Comparison of ENCODE assay signal across 16 cellular contexts in genomic region chr7:1580422-1581030, GRCh38. TPM values are rescaled to one million over a fixed set of nuclear protein-coding genes. Genes with fewer than 3 reads are reported as not detected.
DNase-seq lines count a peak whose midpoint lies in the region; ATAC-seq, FAIRE-seq and TF ChIP-seq lines count a peak whose summit lies in the region.
"Had no signal": no experiment of that assay in that cellular context is flagged by ENCODE, and none has a peak within 500 bp of the region (broad histone marks: within the 10 kb centered on the region; RNA-seq: fewer than 3 reads in every experiment).

No MANE protein-coding gene starts in this region.

- H3K36me3 ChIP-seq in GM23338 (ENCODE audit: insufficient read depth) (no peaks in the 10 kb centered on the region), HEK293 (ENCODE audit: control insufficient read depth in 2 of 2, insufficient read depth in 1 of 2, low read length in 2 of 2) (no peaks in the 10 kb centered on the region), astrocyte (ENCODE audit: insufficient read depth, low read length) (no peaks in the 10 kb centered on the region)

- intact Hi-C loops in left ventricle myocardium superior (cut with micrococcal nuclease), result no loop called here

- H2AFZ ChIP-seq in GM23338 (0 out of 2 replicates have a peak overlapping the region, but pooled peaks have one; percentile 34), astrocyte (ENCODE audit: low read depth, low read length) (no peak overlapping the region)

- H3K27ac ChIP-seq in GM23338 (ENCODE audit: low read depth) (no peak overlapping the region), HEK293 (ENCODE audit: extremely low read depth, low read depth, low read length) (no peak overlapping the region), astrocyte (ENCODE audit: low read depth, low read length) (no peak overlapping the region)

- H3K4me2 ChIP-seq in GM23338 (0 out of 2 replicates have a peak overlapping the region, but pooled peaks have one; percentile 48), astrocyte (ENCODE audit: low read length) (no peak overlapping the region)
- H3K4me2 ChIP-seq: SK-N-SH had no signal

- H3K9ac ChIP-seq in astrocyte (ENCODE audit: low read length), result peak overlapping the region; percentile 26
- H3K9ac ChIP-seq: SK-N-SH had no signal

- CTCF ChIA-PET in HEK293 (lab: Yijun Ruan, JAX), result interaction anchor here (0.5 to 1.8 kb wide), 8 partner anchors 10 to 850 kb away, joined by 3 to 7 read pairs (median 3); no protein-coding TSS in a partner anchor

- H3K36me3 Mint-ChIP-seq in GM23338 (ENCODE audit: low read depth) (peaks cover 27% of the 10 kb centered on the region), astrocyte (ENCODE audit: low read depth, unreplicated experiment) (peaks cover 7% of the 10 kb centered on the region)
- H3K36me3 Mint-ChIP-seq in activated naive CD8-positive, alpha-beta T cell treated with anti-CD3 and anti-CD28 coated beads, Interleukin-2, amount 50 U/mL, for 24 hours (ENCODE audit: low read depth), result no peaks in the 10 kb centered on the region

- no peak overlapping the region; the same call in 2 of the 3 replicates for H3K4me3 Mint-ChIP-seq in GM23338
- H3K4me3 Mint-ChIP-seq in astrocyte (ENCODE audit: unreplicated experiment), result no peak overlapping the region
- no peak overlapping the region for H3K4me3 Mint-ChIP-seq in activated naive CD8-positive, alpha-beta T cell treated with anti-CD3 and anti-CD28 coated beads, Interleukin-2, amount 50 U/mL, for 24 hours

- POLR2A ChIA-PET in HEK293 (lab: Yijun Ruan, JAX), result no interaction called here

- no peaks in the 10 kb centered on the region for H3K9me3 ChIP-seq in HEK293 (ENCODE audit: control insufficient read depth, insufficient read depth, low read depth, low read length)
- no peaks in the 10 kb centered on the region for H3K9me3 ChIP-seq in astrocyte (ENCODE audit: insufficient read depth, low read depth, low read length)
- H3K9me3 ChIP-seq: SK-N-SH had no signal

- FAIRE-seq in astrocyte (lab: Jason Lieb, UNC), result no peak

- no peak overlapping the region for H3K27ac Mint-ChIP-seq in GM23338
- no peak overlapping the region for H3K27ac Mint-ChIP-seq in astrocyte (ENCODE audit: unreplicated experiment)
- H3K27ac Mint-ChIP-seq in activated naive CD8-positive, alpha-beta T cell treated with anti-CD3 and anti-CD28 coated beads, Interleukin-2, amount 50 U/mL, for 24 hours, result no peak overlapping the region

- TF ChIP-seq CTCF in GM23338 (conservative IDR thresholded peaks at IDR 0.05; ENCODE audit: low read depth in 2 of 2) (no peak), HEK293 (tag by site-specific recombination; IDR thresholded peaks at IDR 0.05) (no peak), astrocyte (IDR thresholded peaks at IDR 0.05; ENCODE audit: insufficient read depth, low read depth, low read length) (no peak)

- no peaks in the 10 kb centered on the region for H4K20me1 ChIP-seq in GM23338 (replicated peaks; ENCODE audit: insufficient read depth)
- H4K20me1 ChIP-seq in astrocyte (ENCODE audit: insufficient read depth, low read length), result no peaks in the 10 kb centered on the region

- H3K27me3 Mint-ChIP-seq in GM23338 (ENCODE audit: insufficient read depth, low read depth, poor library complexity) (peaks cover 20% of the 10 kb centered on the region), astrocyte (ENCODE audit: low read depth, unreplicated experiment) (peaks cover 16% of the 10 kb centered on the region)
- no peaks in the 10 kb centered on the region for H3K27me3 Mint-ChIP-seq in activated naive CD8-positive, alpha-beta T cell treated with anti-CD3 and anti-CD28 coated beads, Interleukin-2, amount 50 U/mL, for 24 hours
- H3K27me3 Mint-ChIP-seq: CD8-positive, alpha-beta memory T cell had no signal

- peaks cover 5% of the 10 kb centered on the region; the same call in 1 of the 2 replicates for H3F3A ChIP-seq in GM23338 (replicated peaks; ENCODE audit: low read depth)

- ATAC-seq in GM23338, result peak; percentile 7
- peak; percentile 78 for ATAC-seq in left ventricle myocardium superior
- ATAC-seq in GM18870 (IDR thresholded peaks at IDR 0.05; ENCODE audit: unreplicated experiment), result no peak
- ATAC-seq in activated naive CD8-positive, alpha-beta T cell treated with anti-CD3 and anti-CD28 coated beads, Interleukin-2, amount 50 U/mL, for 24 hours, result no peak

- peaks cover 17% of the 10 kb centered on the region for H3K4me1 ChIP-seq in GM23338 (ENCODE audit: insufficient read depth)
- no peaks in the 10 kb centered on the region for H3K4me1 ChIP-seq in HEK293 (ENCODE audit: control insufficient read depth, insufficient read depth, low read length)
- no peaks in the 10 kb centered on the region for H3K4me1 ChIP-seq in astrocyte (ENCODE audit: insufficient read depth, low read length)

- H3K4me3 ChIP-seq in GM23338 (no peak overlapping the region), HEK293 (ENCODE audit: low read depth, low read length) (no peak overlapping the region), astrocyte (ENCODE audit: insufficient read depth, low read depth, low read length) (no peak overlapping the region)

- H3K9me3 Mint-ChIP-seq in GM23338 (peaks cover 19% of the 10 kb centered on the region), astrocyte (ENCODE audit: unreplicated experiment) (peaks cover 2% of the 10 kb centered on the region)
- H3K9me3 Mint-ChIP-seq in activated naive CD8-positive, alpha-beta T cell treated with anti-CD3 and anti-CD28 coated beads, Interleukin-2, amount 50 U/mL, for 24 hours, result no peaks in the 10 kb centered on the region
- H3K9me3 Mint-ChIP-seq: CD8-positive, alpha-beta memory T cell had no signal

- H3K79me2 ChIP-seq in GM23338 (replicated peaks; ENCODE audit: insufficient read depth), result no peaks in the 10 kb centered on the region
- H3K79me2 ChIP-seq in astrocyte (ENCODE audit: insufficient read depth, low read length), result no peaks in the 10 kb centered on the region

- H3K4me1 Mint-ChIP-seq in GM23338, result peaks cover 36% of the 10 kb centered on the region
- H3K4me1 Mint-ChIP-seq in astrocyte (ENCODE audit: low read depth, unreplicated experiment), result no peaks in the 10 kb centered on the region
- H3K4me1 Mint-ChIP-seq in activated naive CD8-positive, alpha-beta T cell treated with anti-CD3 and anti-CD28 coated beads, Interleukin-2, amount 50 U/mL, for 24 hours, result peaks cover 7% of the 10 kb centered on the region

- no peaks in the 10 kb centered on the region for H3K27me3 ChIP-seq in GM23338 (ENCODE audit: insufficient read depth)
- peaks cover 1% of the 10 kb centered on the region for H3K27me3 ChIP-seq in astrocyte (ENCODE audit: insufficient read depth, low read length)

- no peak for DNase-seq in GM23338 (ENCODE audit: low spot score)
- no peak for DNase-seq in astrocyte (ENCODE audit: low read depth)
- peak; percentile 52 for DNase-seq in left ventricle myocardium superior
- no peak for DNase-seq in activated naive CD8-positive, alpha-beta T cell treated with anti-CD3 and anti-CD28 coated beads, Interleukin-2, amount 50 U/mL, for 24 hours
- no peak for DNase-seq in DMS 273 treated with DMSO at 0.1 percent for 48 hours (lab: John Stamatoyannopoulos, UW)
- DNase-seq in NCI-H2029 treated with DMSO at 0.1 percent for 48 hours (lab: John Stamatoyannopoulos, UW), result no peak
- DNase-seq: CD8-positive, alpha-beta memory T cell; EL; Kasumi-1; NCI-H1930; NCI-H510A treated with DMSO at 0.1 percent for 48 hours; SK-N-SH; T-helper 1 cell had no signal

- H3K9me2 ChIP-seq in GM23338 (ENCODE audit: insufficient read depth), result peaks cover 6% of the 10 kb centered on the region; the same call in 1 of the 2 replicates
- H3K9me2 ChIP-seq: SK-N-SH had no signal

TF ChIP-seq in GM23338, 12 proteins besides CTCF, POLR2A, EP300 and RAD21:
- no peak for TF ChIP-seq ZNF114 (CRISPR knock-in tag; IDR thresholded peaks at IDR 0.05)
- TF ChIP-seq CREB1 (CRISPR knock-in tag; IDR thresholded peaks at IDR 0.05; ENCODE audit: low read depth), result peak; percentile 34; the same call in 1 of the 2 replicates

TF ChIP-seq in HEK293, 187 proteins besides CTCF, POLR2A, EP300 and RAD21:
- TF ChIP-seq ZBTB44 (tag by site-specific recombination; IDR thresholded peaks at IDR 0.05) (no peak), ZIC2 (tag by site-specific recombination; IDR thresholded peaks at IDR 0.05) (0 out of 2 replicates have a peak, but pooled peaks have one; percentile 13), ZNF600 (tag by site-specific recombination; IDR thresholded peaks at IDR 0.05) (0 out of 2 replicates have a peak, but pooled peaks have one; percentile 9)

RNA-seq across cellular contexts. Expression of gene PSMG3, which starts 10.7 kb away (rescaled TPM):
- total RNA-seq in GM23338 (2014; rRNA removed; shearing (Covaris generic)), result 28.3 and 32.0 TPM in 2 replicates
- 84.8 and 93.6 TPM in 2 replicates for polyA plus RNA-seq in GM23338 (2016; fragmentation: Nextera tagmentation; extraction: Ambion mirVana)
- total RNA-seq in astrocyte (30.3 and 33.6 TPM in 2 replicates), left ventricle myocardium superior (11.8 TPM)

RNA-seq across cellular contexts. Expression of gene TMEM184A, which starts 24.5 kb away (rescaled TPM):
- 0.04 and 0.66 TPM in 2 replicates for total RNA-seq in GM23338 (2014; rRNA removed; shearing (Covaris generic))
- polyA plus RNA-seq in GM23338 (2016; fragmentation: Nextera tagmentation; extraction: Ambion mirVana), result 0.03 and 0.18 TPM in 2 replicates
- total RNA-seq in astrocyte, result 1.8 and 2.1 TPM in 2 replicates
- 0.22 TPM for total RNA-seq in left ventricle myocardium superior
- total RNA-seq: CD8-positive, alpha-beta memory T cell; RPMI7951 had no signal
- polyA plus RNA-seq: CD8-positive, alpha-beta memory T cell had no signal

RNA-seq across cellular contexts. Expression of gene MAFK, which starts 50.0 kb away (rescaled TPM):
- 14.2 and 19.3 TPM in 2 replicates for total RNA-seq in GM23338 (2014; rRNA removed; shearing (Covaris generic))
- 4.4 and 5.1 TPM in 2 replicates for polyA plus RNA-seq in GM23338 (2016; fragmentation: Nextera tagmentation; extraction: Ambion mirVana)
- total RNA-seq in astrocyte (36.2 and 36.6 TPM in 2 replicates), left ventricle myocardium superior (47.2 TPM)

Comparison
In these comparisons a context has a peak if more than half of its experiments do, and no peak if none do; other contexts are left out.
1. ATAC-seq: peak in GM23338 (single experiment) and left ventricle myocardium superior (single experiment); none in GM18870 (single experiment) and activated naive CD8-positive, alpha-beta T cell treated with anti-CD3 and anti-CD28 coated beads, Interleukin-2, amount 50 U/mL, for 24 hours (single experiment).